In the genomic region with DNA sequence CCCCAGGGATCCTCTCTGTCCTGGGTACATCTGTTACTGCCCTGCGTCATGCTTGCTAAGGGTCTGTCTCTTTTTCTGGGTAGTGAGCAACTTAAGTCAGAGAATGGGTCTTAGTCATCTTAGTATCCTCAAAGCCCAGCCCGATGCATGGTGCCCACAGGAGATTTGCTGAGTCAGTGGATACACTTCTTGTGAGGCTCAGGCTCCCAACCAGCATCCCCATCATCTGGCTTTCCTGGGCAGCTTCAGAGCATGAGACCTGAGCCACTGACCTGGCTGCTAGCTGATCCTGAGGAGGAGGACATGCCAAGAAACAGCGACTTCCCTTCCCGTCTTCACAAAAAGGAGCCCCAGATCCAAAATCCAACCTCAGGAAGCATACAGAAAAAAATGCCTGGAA, we compare ENCODE assay signal across 24 cellular contexts. TPM values are rescaled to one million over a fixed set of nuclear protein-coding genes. Genes with fewer than 3 reads are reported as not detected.
"Had no signal": no experiment of that assay in that cellular context is flagged by ENCODE, and none has a peak within 500 bp of the region (broad histone marks: within the 10 kb centered on the region; RNA-seq: fewer than 3 reads in every experiment).

No MANE protein-coding gene starts in this region.

- H3K36me3 ChIP-seq: neutrophil, ovary, right atrium auricular region, suprapubic skin, tibial nerve, uterus had no signal

- H3K9me3 ChIP-seq: neutrophil, ovary, psoas muscle, right atrium auricular region, suprapubic skin, tibial nerve, uterus had no signal

- H3K4me3 ChIP-seq: ovary, psoas muscle, right atrium auricular region, suprapubic skin, tibial nerve, uterus had no signal

- H3K27me3 ChIP-seq: ovary, right atrium auricular region, uterus had no signal

- DNase-seq: activated CD4-positive, alpha-beta T cell treated with anti-CD3 and anti-CD28 coated beads, Interleukin-2, amount 50 U/mL, for 1 hour; activated CD4-positive, CD25-positive, alpha-beta regulatory T cell treated with anti-CD3 and anti-CD28 coated beads, Interleukin-2, amount 50 U/mL, for 72 hours; activated CD8-positive, alpha-beta T cell treated with anti-CD3 and anti-CD28 coated beads, Interleukin-2, amount 10 ng/mL, durations not matched to agents 7 days and 5 days; activated T-cell treated with anti-CD3 and anti-CD28 coated beads, Interleukin-2, amount 50 U/mL, for 1 hour; aorta; dermis blood vessel endothelial cell; effector CD8-positive, alpha-beta T cell; foreskin melanocyte; ovary; psoas muscle; stimulated activated naive CD8-positive, alpha-beta T cell treated with anti-CD3 and anti-CD28 coated beads, Interleukin-15, amount 100 ng/mL, for 72 hours; uterus had no signal

- ATAC-seq: activated CD8-positive, alpha-beta T cell treated with anti-CD3 and anti-CD28 coated beads, Interleukin-2, amount 10 ng/mL, durations not matched to agents 7 days and 5 days; activated naive CD4-positive, alpha-beta T cell treated with anti-CD3 and anti-CD28 coated beads, Interleukin-2, amount 50 U/mL, for 72 hours; psoas muscle; stimulated activated naive CD8-positive, alpha-beta T cell treated with anti-CD3 and anti-CD28 coated beads, Interleukin-15, amount 100 ng/mL, for 72 hours had no signal

- H3K4me1 ChIP-seq: psoas muscle, right atrium auricular region, suprapubic skin, tibial nerve, uterus had no signal

- H3K27ac ChIP-seq: neutrophil, ovary, psoas muscle, right atrium auricular region, suprapubic skin, tibial nerve, uterus, VCaP had no signal

RNA-seq across cellular contexts. Expression of gene FOXI3, which starts 10.0 kb away (rescaled TPM):
- total RNA-seq: activated CD8-positive, alpha-beta T cell treated with anti-CD3 and anti-CD28 coated beads, Interleukin-2, amount 10 ng/mL, durations not matched to agents 7 days and 5 days; activated naive CD4-positive, alpha-beta T cell treated with anti-CD3 and anti-CD28 coated beads, Interleukin-2, amount 50 U/mL, for 72 hours; aorta; cardiac septum; dermis blood vessel endothelial cell; liver; mononuclear cell; myocyte; ovary; psoas muscle; right atrium auricular region; tibial nerve had no signal
- polyA plus RNA-seq: adipose tissue, aorta, esophagus, liver, ovary, psoas muscle had no signal
